In the genomic region with DNA sequence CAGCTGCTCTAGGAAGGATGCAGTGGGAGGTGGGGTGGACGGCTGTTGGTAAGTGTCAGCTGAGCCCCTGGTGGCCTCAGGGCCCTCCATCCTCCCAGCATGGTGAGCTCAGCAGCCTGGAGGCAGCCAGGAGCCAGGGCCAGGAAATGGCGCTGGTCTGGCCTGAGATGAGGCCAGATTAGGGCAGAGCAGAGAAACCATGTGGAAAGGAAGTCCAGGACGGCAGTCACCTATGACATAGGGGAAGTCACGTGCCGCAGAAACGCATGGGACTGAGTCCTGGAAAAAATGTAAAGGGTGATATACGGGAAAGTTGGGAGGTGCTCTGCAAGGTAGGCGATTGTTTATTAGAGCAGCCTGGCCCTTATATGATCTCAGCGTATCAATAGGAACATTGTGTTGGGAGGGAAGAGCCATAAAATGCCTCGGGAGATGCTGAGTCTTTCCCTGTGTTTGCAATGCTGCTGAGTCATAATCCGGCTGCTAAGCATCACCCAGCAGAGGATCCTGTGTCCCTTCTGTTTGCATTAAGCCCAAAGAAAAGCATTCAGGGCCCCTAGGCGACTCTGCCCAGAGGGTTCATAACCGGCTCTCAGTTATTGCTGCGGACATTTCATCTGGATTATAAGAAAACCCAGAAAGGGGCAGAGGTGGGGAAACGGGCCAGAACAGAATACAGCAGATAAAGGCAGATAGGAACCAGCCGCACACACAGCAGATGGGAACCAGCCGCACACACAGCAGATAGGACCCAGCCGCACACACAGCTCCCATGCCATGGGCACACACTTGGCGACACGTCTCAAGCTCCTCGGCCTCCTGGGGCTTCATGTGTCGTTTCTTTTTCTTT, we compare ENCODE assay signal across 8 cellular contexts. TPM values are rescaled to one million over a fixed set of nuclear protein-coding genes. Genes with fewer than 3 reads are reported as not detected.
DNase-seq lines count a peak whose midpoint lies in the region; ATAC-seq and TF ChIP-seq lines count a peak whose summit lies in the region.

No MANE protein-coding gene starts in this region.

- peaks cover 0 to 71% of the 10 kb centered on the region in 2 donors for H3K36me3 ChIP-seq in gastroesophageal sphincter
- H3K36me3 ChIP-seq in stomach: peaks cover 0 to 48% (median 22%) of the 10 kb centered on the region in 4 donors

- 60 to 83% methylated on average over 17 to 20 of the region's 22 CpGs for WGBS in gastroesophageal sphincter (ENCODE audit: low coverage in 1 of 2), 2 donors
- 56 to 75% (median 72%) methylated on average over 22 of the region's 22 CpGs for WGBS in stomach, 5 donors

- no peak for TF ChIP-seq POLR2A in gastroesophageal sphincter (IDR thresholded peaks at IDR 0.05)
- no peak for TF ChIP-seq POLR2A in stomach (IDR thresholded peaks at IDR 0.05)

- H3K27me3 ChIP-seq in gastroesophageal sphincter (no peaks in the 10 kb centered on the region), stomach (no peaks in the 10 kb centered on the region)

- H3K9me3 ChIP-seq in gastroesophageal sphincter: no peaks in the 10 kb centered on the region
- no peaks in the 10 kb centered on the region for H3K9me3 ChIP-seq in stomach

- H3K4me3 ChIP-seq in gastroesophageal sphincter (no peak overlapping the region), retinal pigment epithelial cell (ENCODE audit: low read length) (no peak overlapping the region), stomach (no peak overlapping the region)

- peak; percentile 19 for ATAC-seq in gastroesophageal sphincter
- ATAC-seq in GM21529 (IDR thresholded peaks at IDR 0.05; ENCODE audit: unreplicated experiment): no peak

- H3K27ac ChIP-seq in gastroesophageal sphincter (peak overlapping the region in 1 of 4 donors; percentile 20), stomach (no peak overlapping the region)

- TF ChIP-seq EP300 in gastroesophageal sphincter (IDR thresholded peaks at IDR 0.05): no peak
- TF ChIP-seq EP300 in stomach (IDR thresholded peaks at IDR 0.05): no peak

- H3K4me1 ChIP-seq in gastroesophageal sphincter (no peaks in the 10 kb centered on the region), stomach (peaks cover 4 to 11% (median 9%) of the 10 kb centered on the region in 4 donors)

- TF ChIP-seq CTCF in gastroesophageal sphincter (IDR thresholded peaks at IDR 0.05) (no peak), retinal pigment epithelial cell (conservative IDR thresholded peaks at IDR 0.05; ENCODE audit: low read depth, low read length) (no peak), stomach (IDR thresholded peaks at IDR 0.05) (no peak)

- intact Hi-C loops in stomach (cut with DNase I; ENCODE audit: low total_unique reads): no loop called here

- DNase-seq in DMS 273 (lab: John Stamatoyannopoulos, UW; ENCODE audit: unreplicated experiment) (peak; percentile 55), DMS 273 treated with DMSO at 0.1 percent for 48 hours (lab: John Stamatoyannopoulos, UW) (no peak), SW480 (ENCODE audit: low spot score) (peak; percentile 72), retinal pigment epithelial cell (ENCODE audit: low read depth) (peak; percentile 79), stomach (no peak)
- DNase-seq in activated CD8-positive, alpha-beta memory T cell treated with anti-CD3 and anti-CD28 coated beads, Interleukin-2, amount 50 U/mL, for 48 hours: no peak

RNA-seq across cellular contexts. Expression of a gene that starts 30.3 kb away (rescaled TPM):
- total RNA-seq in gastroesophageal sphincter: 1 to 10 TPM; 3.0 to 5.7 (median 3.6) TPM
- 100 to 1,000 TPM in 2 of 5 donors, 10 to 100 TPM in 3; 13.4 to 156 (median 33.8) TPM for total RNA-seq in stomach
- 1 to 10 TPM; 1.9 to 8.0 (median 6.1) TPM for polyA plus RNA-seq in stomach

Comparison
In these comparisons a context has a peak if more than half of its experiments do, and no peak if none do; other contexts are left out.
1. DNase-seq: peak in DMS 273 (single experiment), SW480 (single experiment) and retinal pigment epithelial cell (single experiment); none in DMS 273 treated with DMSO at 0.1 percent for 48 hours (single experiment), activated CD8-positive, alpha-beta memory T cell treated with anti-CD3 and anti-CD28 coated beads, Interleukin-2, amount 50 U/mL, for 48 hours (single experiment) and stomach (single experiment).